Comparison of ENCODE assay signal across 16 cellular contexts in the genomic region with DNA sequence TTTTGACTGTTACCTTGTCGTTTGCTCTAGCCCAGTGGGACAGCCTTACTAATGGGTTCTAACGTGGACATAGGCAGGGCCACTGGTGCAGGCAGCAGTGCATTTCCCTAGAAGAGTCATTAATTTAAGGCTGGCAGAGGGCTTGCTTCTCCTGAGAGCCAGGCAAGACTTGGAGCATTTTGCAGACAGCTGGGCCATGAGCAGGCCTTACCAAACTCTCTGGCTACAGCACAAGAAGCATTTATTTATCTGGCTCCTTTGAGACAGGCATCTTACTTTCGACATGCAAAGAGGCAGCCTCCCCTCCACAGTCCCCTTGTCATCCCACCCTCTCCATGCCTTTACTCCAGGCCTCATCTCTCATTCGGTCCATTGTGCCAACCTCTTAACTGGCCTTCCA.
DNase-seq lines count a peak whose midpoint lies in the region; ATAC-seq and TF ChIP-seq lines count a peak whose summit lies in the region.
"Had no signal": no experiment of that assay in that cellular context is flagged by ENCODE, and none has a peak within 500 bp of the region (broad histone marks: within the 10 kb centered on the region; RNA-seq: fewer than 3 reads in every experiment).

No MANE protein-coding gene starts in this region.

- intact Hi-C loops in left cardiac atrium (cut with DNase I) (no loop called here), left ventricle myocardium inferior (cut with micrococcal nuclease) (no loop called here), right cardiac atrium (cut with DNase I) (no loop called here)

- H3K9me3 ChIP-seq in left ventricle myocardium inferior (replicated peaks): no peaks in the 10 kb centered on the region
- no peaks in the 10 kb centered on the region for H3K9me3 ChIP-seq in right cardiac atrium (ENCODE audit: control insufficient read depth, low read length)
- H3K9me3 ChIP-seq: SJSA1 had no signal

- H3K27me3 Mint-ChIP-seq in activated T-cell treated with anti-CD3 and anti-CD28 coated beads, Interleukin-2, amount 50 U/mL, for 24 hours: peaks cover 2% of the 10 kb centered on the region

- H3K27ac ChIP-seq in left ventricle myocardium inferior (replicated peaks) (no peak overlapping the region), right cardiac atrium (ENCODE audit: low read length) (no peak overlapping the region)
- H3K27ac ChIP-seq: C4-2B, SJSA1 had no signal

- TF ChIP-seq CTCF in left ventricle myocardium inferior (IDR thresholded peaks at IDR 0.05; ENCODE audit: borderline replicate concordance): no peak

- H3K9me3 Mint-ChIP-seq in activated T-cell treated with anti-CD3 and anti-CD28 coated beads, Interleukin-2, amount 50 U/mL, for 24 hours: no peaks in the 10 kb centered on the region

- DNase-seq in left cardiac atrium (no peak), left ventricle myocardium inferior (no peak), cerebellar cortex (ENCODE audit: low spot score) (peak; percentile 70), right cardiac atrium (no peak), T1000 (lab: John Stamatoyannopoulos, UW) (no peak)
- no peak for DNase-seq in NK-92 treated with Interleukin-12 subunit alpha and Interleukin-12 subunit beta, amount 100 ng/mL, for 24 hours (lab: John Stamatoyannopoulos, UW)
- DNase-seq in activated T-cell treated with anti-CD3 and anti-CD28 coated beads, Interleukin-2, amount 50 U/mL, for 24 hours: no peak
- DNase-seq: DMS53, GF-D8, Kasumi-1, NCI-H1694, NCI-H510A, NCI-H774 had no signal

- H3K27me3 ChIP-seq in left ventricle myocardium inferior (ENCODE audit: low read depth) (no peaks in the 10 kb centered on the region), right cardiac atrium (ENCODE audit: control insufficient read depth, insufficient read depth) (no peaks in the 10 kb centered on the region)
- H3K27me3 ChIP-seq: SJSA1 had no signal

- no peak overlapping the region for H3K27ac Mint-ChIP-seq in activated T-cell treated with anti-CD3 and anti-CD28 coated beads, Interleukin-2, amount 50 U/mL, for 24 hours

- WGBS in right cardiac atrium: 84% methylated on average over 4 of the region's 4 CpGs

- H3K4me1 Mint-ChIP-seq in activated T-cell treated with anti-CD3 and anti-CD28 coated beads, Interleukin-2, amount 50 U/mL, for 24 hours (ENCODE audit: low read depth): no peaks in the 10 kb centered on the region

- peaks cover 30% of the 10 kb centered on the region for H3K4me1 ChIP-seq in left ventricle myocardium inferior
- peaks cover 2% of the 10 kb centered on the region for H3K4me1 ChIP-seq in right cardiac atrium (ENCODE audit: control insufficient read depth, insufficient read depth, low read length)
- H3K4me1 ChIP-seq: SJSA1 had no signal

- no peak overlapping the region for H3K4me3 ChIP-seq in left ventricle myocardium inferior
- H3K4me3 ChIP-seq in right cardiac atrium (ENCODE audit: low read length): no peak overlapping the region
- H3K4me3 ChIP-seq: SJSA1 had no signal

- H3K36me3 ChIP-seq in left ventricle myocardium inferior: no peaks in the 10 kb centered on the region
- H3K36me3 ChIP-seq: SJSA1 had no signal

- no peak overlapping the region for H3K4me3 Mint-ChIP-seq in activated T-cell treated with anti-CD3 and anti-CD28 coated beads, Interleukin-2, amount 50 U/mL, for 24 hours

- ATAC-seq in left cardiac atrium (peak; percentile 25 to 45), right cardiac atrium (peak; percentile 40 to 47)
- ATAC-seq: Panc1 had no signal

- H3K36me3 Mint-ChIP-seq in activated T-cell treated with anti-CD3 and anti-CD28 coated beads, Interleukin-2, amount 50 U/mL, for 24 hours (ENCODE audit: low read depth): no peaks in the 10 kb centered on the region
